ENCODE assay signal across 1 cellular context in genomic region chr7:101077303-101078086, GRCh38.
A peak's percentile ranks its signal among the peaks of the same experiment; 100 is the strongest.
TF ChIP-seq lines count a peak whose summit lies in the region.

No MANE protein-coding gene starts in this region.

TF ChIP-seq in K562, 482 proteins besides CTCF, POLR2A, EP300 and RAD21 (continued from another document and continues in another):
- TF ChIP-seq, protein P1, sequence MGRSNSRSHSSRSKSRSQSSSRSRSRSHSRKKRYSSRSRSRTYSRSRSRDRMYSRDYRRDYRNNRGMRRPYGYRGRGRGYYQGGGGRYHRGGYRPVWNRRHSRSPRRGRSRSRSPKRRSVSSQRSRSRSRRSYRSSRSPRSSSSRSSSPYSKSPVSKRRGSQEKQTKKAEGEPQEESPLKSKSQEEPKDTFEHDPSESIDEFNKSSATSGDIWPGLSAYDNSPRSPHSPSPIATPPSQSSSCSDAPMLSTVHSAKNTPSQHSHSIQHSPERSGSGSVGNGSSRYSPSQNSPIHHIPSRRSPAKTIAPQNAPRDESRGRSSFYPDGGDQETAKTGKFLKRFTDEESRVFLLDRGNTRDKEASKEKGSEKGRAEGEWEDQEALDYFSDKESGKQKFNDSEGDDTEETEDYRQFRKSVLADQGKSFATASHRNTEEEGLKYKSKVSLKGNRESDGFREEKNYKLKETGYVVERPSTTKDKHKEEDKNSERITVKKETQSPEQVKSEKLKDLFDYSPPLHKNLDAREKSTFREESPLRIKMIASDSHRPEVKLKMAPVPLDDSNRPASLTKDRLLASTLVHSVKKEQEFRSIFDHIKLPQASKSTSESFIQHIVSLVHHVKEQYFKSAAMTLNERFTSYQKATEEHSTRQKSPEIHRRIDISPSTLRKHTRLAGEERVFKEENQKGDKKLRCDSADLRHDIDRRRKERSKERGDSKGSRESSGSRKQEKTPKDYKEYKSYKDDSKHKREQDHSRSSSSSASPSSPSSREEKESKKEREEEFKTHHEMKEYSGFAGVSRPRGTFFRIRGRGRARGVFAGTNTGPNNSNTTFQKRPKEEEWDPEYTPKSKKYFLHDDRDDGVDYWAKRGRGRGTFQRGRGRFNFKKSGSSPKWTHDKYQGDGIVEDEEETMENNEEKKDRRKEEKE (IDR thresholded peaks at IDR 0.05; ENCODE audit: borderline replicate concordance in 1 of 2, control insufficient read depth in 1 of 2, low read depth in 2 of 2, low read length in 1 of 2): no peak
- TF ChIP-seq BRCA1 (IDR thresholded peaks at IDR 0.05): no peak
- no peak for TF ChIP-seq BRCA1 (CRISPR knock-in tag; IDR thresholded peaks at IDR 0.05)
- TF ChIP-seq FOXA3 (CRISPR knock-in tag; conservative IDR thresholded peaks at IDR 0.05 in 1 of 2, IDR thresholded peaks at IDR 0.05 in 1 of 2): no peak
- no peak for TF ChIP-seq MBD1 (CRISPR knock-in tag; IDR thresholded peaks at IDR 0.05)
- TF ChIP-seq, protein P2, sequence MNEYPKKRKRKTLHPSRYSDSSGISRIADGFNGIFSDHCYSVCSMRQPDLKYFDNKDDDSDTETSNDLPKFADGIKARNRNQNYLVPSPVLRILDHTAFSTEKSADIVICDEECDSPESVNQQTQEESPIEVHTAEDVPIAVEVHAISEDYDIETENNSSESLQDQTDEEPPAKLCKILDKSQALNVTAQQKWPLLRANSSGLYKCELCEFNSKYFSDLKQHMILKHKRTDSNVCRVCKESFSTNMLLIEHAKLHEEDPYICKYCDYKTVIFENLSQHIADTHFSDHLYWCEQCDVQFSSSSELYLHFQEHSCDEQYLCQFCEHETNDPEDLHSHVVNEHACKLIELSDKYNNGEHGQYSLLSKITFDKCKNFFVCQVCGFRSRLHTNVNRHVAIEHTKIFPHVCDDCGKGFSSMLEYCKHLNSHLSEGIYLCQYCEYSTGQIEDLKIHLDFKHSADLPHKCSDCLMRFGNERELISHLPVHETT (CRISPR knock-in tag; conservative IDR thresholded peaks at IDR 0.05 in 1 of 2, IDR thresholded peaks at IDR 0.05 in 1 of 2): no peak
- no peak for TF ChIP-seq RBM25 (IDR thresholded peaks at IDR 0.05; ENCODE audit: low read depth, low read length, severe bottlenecking)
- no peak for TF ChIP-seq ZNF174 (CRISPR knock-in tag; IDR thresholded peaks at IDR 0.05)
- TF ChIP-seq CEBPB (tag; IDR thresholded peaks at IDR 0.05): no peak
- TF ChIP-seq PML (IDR thresholded peaks at IDR 0.05; ENCODE audit: low read length): peak; percentile 25; the same call in 1 of the 2 replicates
- 0 out of 2 replicates have a peak, but pooled peaks have one; percentile 51 for TF ChIP-seq HLTF (IDR thresholded peaks at IDR 0.05)
- no peak for TF ChIP-seq KAT8 (IDR thresholded peaks at IDR 0.05; ENCODE audit: low read depth)
- no peak for TF ChIP-seq SETDB1 (IDR thresholded peaks at IDR 0.05; ENCODE audit: low read length)
- TF ChIP-seq ZNF232 (CRISPR knock-in tag; IDR thresholded peaks at IDR 0.05): no peak
- peak; percentile 72 for TF ChIP-seq TCF3 (CRISPR knock-in tag; IDR thresholded peaks at IDR 0.05)
- no peak for TF ChIP-seq SMARCC2 (IDR thresholded peaks at IDR 0.05; ENCODE audit: low read depth)
- peak; percentile 20; the same call in 1 of the 2 replicates for TF ChIP-seq CXXC5 (CRISPR knock-in tag; IDR thresholded peaks at IDR 0.05)
- no peak for TF ChIP-seq SIRT6 (IDR thresholded peaks at IDR 0.05; ENCODE audit: low read depth, low read length)
- no peak for TF ChIP-seq HMG20B (CRISPR knock-in tag; IDR thresholded peaks at IDR 0.05)
- 0 out of 4 replicates have a peak, but pooled peaks of 1 of the 2 experiments have one; percentile 32 for TF ChIP-seq HDAC1 (IDR thresholded peaks at IDR 0.05)
- no peak for TF ChIP-seq NCOA1 (IDR thresholded peaks at IDR 0.05; ENCODE audit: low read depth)
- no peak for TF ChIP-seq NONO (IDR thresholded peaks at IDR 0.05; ENCODE audit: low read depth in 2 of 2, low read length in 1 of 2)
- peak; percentile 43; the same call in 1 of the 2 replicates for TF ChIP-seq MYC (IDR thresholded peaks at IDR 0.05; ENCODE audit: low read depth, low read length)
- no peak for TF ChIP-seq MYC (CRISPR knock-in tag; IDR thresholded peaks at IDR 0.05; ENCODE audit: borderline replicate concordance, low read depth)
- no peak for TF ChIP-seq ZNF212 (CRISPR knock-in tag; IDR thresholded peaks at IDR 0.05)
- 0 out of 2 replicates have a peak, but pooled peaks have one; percentile 28 for TF ChIP-seq DPF2 (IDR thresholded peaks at IDR 0.05)
- no peak for TF ChIP-seq CCAR2 (IDR thresholded peaks at IDR 0.05; ENCODE audit: low read depth, low read length)
- no peak for TF ChIP-seq MED1 (CRISPR knock-in tag; IDR thresholded peaks at IDR 0.05; ENCODE audit: borderline replicate concordance)
- no peak for TF ChIP-seq ZKSCAN1 (IDR thresholded peaks at IDR 0.05; ENCODE audit: low read depth, low read length)
- TF ChIP-seq ZFP1 (CRISPR knock-in tag; IDR thresholded peaks at IDR 0.05): no peak
- no peak; the same call in 1 of the 2 replicates for TF ChIP-seq STAG1 (CRISPR knock-in tag; IDR thresholded peaks at IDR 0.05; ENCODE audit: borderline replicate concordance)
- TF ChIP-seq DACH1 (IDR thresholded peaks at IDR 0.05; ENCODE audit: partially characterized antibody): no peak
- TF ChIP-seq KLF1 (tag; IDR thresholded peaks at IDR 0.05): no peak
- peak; percentile 24; the same call in 1 of the 2 replicates for TF ChIP-seq EHMT2 (IDR thresholded peaks at IDR 0.05)
- TF ChIP-seq SMARCA5 (IDR thresholded peaks at IDR 0.05): 0 out of 2 replicates have a peak, but pooled peaks have one; percentile 17
- TF ChIP-seq ZBTB12 (CRISPR knock-in tag; IDR thresholded peaks at IDR 0.05): no peak
- TF ChIP-seq STAT5B (CRISPR knock-in tag; IDR thresholded peaks at IDR 0.05): no peak
- TF ChIP-seq NR2C1 (IDR thresholded peaks at IDR 0.05): no peak
- TF ChIP-seq NR2C1 (tag; IDR thresholded peaks at IDR 0.05): no peak
- no peak for TF ChIP-seq HEY1 (CRISPR knock-in tag; IDR thresholded peaks at IDR 0.05; ENCODE audit: borderline replicate concordance)
- TF ChIP-seq CBX5 (IDR thresholded peaks at IDR 0.05; ENCODE audit: borderline replicate concordance, low read depth): no peak
- peak; percentile 62 for TF ChIP-seq BCOR (IDR thresholded peaks at IDR 0.05)
- no peak for TF ChIP-seq ZNF354B (CRISPR knock-in tag; IDR thresholded peaks at IDR 0.05)
- no peak for TF ChIP-seq CREB1 (IDR thresholded peaks at IDR 0.05)
- TF ChIP-seq CREB1 (CRISPR knock-in tag; IDR thresholded peaks at IDR 0.05): no peak; the same call in 1 of the 2 replicates
- peak; percentile 75 for TF ChIP-seq ZEB2 (IDR thresholded peaks at IDR 0.05)
- TF ChIP-seq BRF1 (IDR thresholded peaks at IDR 0.05; ENCODE audit: borderline replicate concordance, extremely low read depth, insufficient read length): no peak
- no peak for TF ChIP-seq NFRKB (IDR thresholded peaks at IDR 0.05; ENCODE audit: low read depth)
- TF ChIP-seq, protein P3, sequence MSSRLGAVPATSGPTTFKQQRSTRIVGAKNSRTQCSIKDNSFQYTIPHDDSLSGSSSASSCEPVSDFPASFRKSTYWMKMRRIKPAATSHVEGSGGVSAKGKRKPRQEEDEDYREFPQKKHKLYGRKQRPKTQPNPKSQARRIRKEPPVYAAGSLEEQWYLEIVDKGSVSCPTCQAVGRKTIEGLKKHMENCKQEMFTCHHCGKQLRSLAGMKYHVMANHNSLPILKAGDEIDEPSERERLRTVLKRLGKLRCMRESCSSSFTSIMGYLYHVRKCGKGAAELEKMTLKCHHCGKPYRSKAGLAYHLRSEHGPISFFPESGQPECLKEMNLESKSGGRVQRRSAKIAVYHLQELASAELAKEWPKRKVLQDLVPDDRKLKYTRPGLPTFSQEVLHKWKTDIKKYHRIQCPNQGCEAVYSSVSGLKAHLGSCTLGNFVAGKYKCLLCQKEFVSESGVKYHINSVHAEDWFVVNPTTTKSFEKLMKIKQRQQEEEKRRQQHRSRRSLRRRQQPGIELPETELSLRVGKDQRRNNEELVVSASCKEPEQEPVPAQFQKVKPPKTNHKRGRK (tag; IDR thresholded peaks at IDR 0.05): peak; percentile 39; the same call in 1 of the 2 replicates
- no peak for TF ChIP-seq KLF13 (tag; IDR thresholded peaks at IDR 0.05; ENCODE audit: borderline replicate concordance, low read depth)
- no peak for TF ChIP-seq NR1H2 (CRISPR knock-in tag; IDR thresholded peaks at IDR 0.05)
- no peak for TF ChIP-seq NR2C2 (CRISPR knock-in tag; IDR thresholded peaks at IDR 0.05)
- peak; percentile 44; the same call in 1 of the 2 replicates for TF ChIP-seq NR2C2 (tag; IDR thresholded peaks at IDR 0.05)
- TF ChIP-seq ESRRA (IDR thresholded peaks at IDR 0.05; ENCODE audit: borderline replicate concordance, low read depth): peak; percentile 30; the same call in 1 of the 2 replicates
- no peak for TF ChIP-seq ATF1 (CRISPR knock-in tag; IDR thresholded peaks at IDR 0.05)
- TF ChIP-seq ATF1 (tag; IDR thresholded peaks at IDR 0.05): no peak
- TF ChIP-seq ATF2 (CRISPR knock-in tag; IDR thresholded peaks at IDR 0.05): no peak
- TF ChIP-seq ZNF217 (CRISPR knock-in tag; IDR thresholded peaks at IDR 0.05): no peak
- TF ChIP-seq SAFB2 (IDR thresholded peaks at IDR 0.05; ENCODE audit: borderline replicate concordance, low read depth, low read length, severe bottlenecking): no peak
- TF ChIP-seq MXD1 (CRISPR knock-in tag; IDR thresholded peaks at IDR 0.05; ENCODE audit: borderline replicate concordance, poor library complexity, severe bottlenecking): no peak
- TF ChIP-seq SRSF3 (IDR thresholded peaks at IDR 0.05; ENCODE audit: insufficient read depth, low read length): no peak
- TF ChIP-seq, protein P4, sequence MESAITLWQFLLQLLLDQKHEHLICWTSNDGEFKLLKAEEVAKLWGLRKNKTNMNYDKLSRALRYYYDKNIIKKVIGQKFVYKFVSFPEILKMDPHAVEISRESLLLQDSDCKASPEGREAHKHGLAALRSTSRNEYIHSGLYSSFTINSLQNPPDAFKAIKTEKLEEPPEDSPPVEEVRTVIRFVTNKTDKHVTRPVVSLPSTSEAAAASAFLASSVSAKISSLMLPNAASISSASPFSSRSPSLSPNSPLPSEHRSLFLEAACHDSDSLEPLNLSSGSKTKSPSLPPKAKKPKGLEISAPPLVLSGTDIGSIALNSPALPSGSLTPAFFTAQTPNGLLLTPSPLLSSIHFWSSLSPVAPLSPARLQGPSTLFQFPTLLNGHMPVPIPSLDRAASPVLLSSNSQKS (CRISPR knock-in tag; IDR thresholded peaks at IDR 0.05): no peak
- peak; percentile 46 for TF ChIP-seq CBFA2T3 (IDR thresholded peaks at IDR 0.05)
- no peak for TF ChIP-seq RAD51 (IDR thresholded peaks at IDR 0.05; ENCODE audit: borderline replicate concordance, low read depth)
- TF ChIP-seq SP1 (CRISPR knock-in tag; IDR thresholded peaks at IDR 0.05): peak; percentile 75
- TF ChIP-seq ZNF561 (CRISPR knock-in tag; conservative IDR thresholded peaks at IDR 0.05): no peak
- TF ChIP-seq ZNF124 (CRISPR knock-in tag; IDR thresholded peaks at IDR 0.05): no peak
- no peak for TF ChIP-seq POU5F1 (IDR thresholded peaks at IDR 0.05; ENCODE audit: borderline replicate concordance, low read depth, low read length, partially characterized antibody)
